ENCODE assay signal across 10 cellular contexts in genomic region chr5:32612134-32612888, GRCh38. TPM values are rescaled to one million over a fixed set of nuclear protein-coding genes. Genes with fewer than 3 reads are reported as not detected.
DNase-seq lines count a peak whose midpoint lies in the region; ATAC-seq, FAIRE-seq and TF ChIP-seq lines count a peak whose summit lies in the region.
"Had no signal": no experiment of that assay in that cellular context is flagged by ENCODE, and none has a peak within 500 bp of the region (broad histone marks: within the 10 kb centered on the region; RNA-seq: fewer than 3 reads in every experiment).

No MANE protein-coding gene starts in this region.

- RAD21 ChIA-PET in GM12878 (lab: Charles Lee; ENCODE audit: unreplicated experiment) = interaction anchor here (1.0 to 4.6 kb wide), 7 partner anchors 23 to 380 kb away, joined by 3 to 58 read pairs (median 6); no protein-coding TSS in a partner anchor

- ATAC-seq in HG03354 (IDR thresholded peaks at IDR 0.05; ENCODE audit: poor library complexity, severe bottlenecking, unreplicated experiment) (peak; percentile 11), GM12878 (peak; percentile 16), sciatic nerve (peak; percentile 36)

- no peak for FAIRE-seq in GM12878 (lab: Jason Lieb, UNC)

- no peak overlapping the region for H3K9ac ChIP-seq in GM12878 (ENCODE audit: control insufficient read depth, insufficient read depth, low read length)

- no peaks in the 10 kb centered on the region for H3K9me3 ChIP-seq in GM12878 (replicated peaks; ENCODE audit: control insufficient read depth, insufficient read depth, low read length)
- H3K9me3 ChIP-seq: gastroesophageal sphincter had no signal

- no peak for TF ChIP-seq CTCF in GM12878 (IDR thresholded peaks at IDR 0.05 in 2 of 3, conservative IDR thresholded peaks at IDR 0.05 in 1 of 3; ENCODE audit: control insufficient read depth in 2 of 3, extremely low read depth in 1 of 3, insufficient read depth in 1 of 3, low read depth in 3 of 3, low read length in 3 of 3)

- TF ChIP-seq EP300 in GM12878 (IDR thresholded peaks at IDR 0.05; ENCODE audit: borderline replicate concordance in 1 of 2, control insufficient read depth in 1 of 2, low read depth in 2 of 2, low read length in 2 of 2) = no peak

- no peak overlapping the region for H3K4me3 ChIP-seq in GM12878
- H3K4me3 ChIP-seq: gastroesophageal sphincter had no signal

- H3K27me3 ChIP-seq in GM12878 (replicated peaks in 1 of 2; ENCODE audit: control insufficient read depth in 2 of 2, insufficient read depth in 2 of 2, low read length in 1 of 2) = no peaks in the 10 kb centered on the region
- H3K27me3 ChIP-seq: dorsolateral prefrontal cortex, gastroesophageal sphincter had no signal

- SMC1A ChIA-PET in GM12878 (lab: Charles Lee; ENCODE audit: uncharacterized antibody, unreplicated experiment) = interaction anchor here (0.6 to 5.6 kb wide), 17 partner anchors 15 to 857 kb away, joined by 3 to 86 read pairs (median 4); no protein-coding TSS in a partner anchor

- no peak for TF ChIP-seq POLR2A in GM12878 (IDR thresholded peaks at IDR 0.05; ENCODE audit: low read depth, low read length)

- no peaks in the 10 kb centered on the region; the same call in 1 of the 2 replicates for H4K20me1 ChIP-seq in GM12878 (ENCODE audit: control insufficient read depth, insufficient read depth)

- no peak overlapping the region for H2AFZ ChIP-seq in GM12878 (ENCODE audit: control insufficient read depth, low read depth, low read length)

- WGBS in GM12878 (ENCODE audit: insufficient coverage, insufficient replicate concordance, low lambda C conversion rate, missing lambda C conversion rate) = 73% methylated on average over 10 of the region's 10 CpGs

- intact Hi-C loops in GM12878 (cut with micrococcal nuclease; ENCODE audit: unreplicated experiment) (loop anchor here (2.0 kb wide), 1 partner anchor 206 kb away; no protein-coding TSS in a partner anchor), sciatic nerve (cut with DNase I) (loop anchor here (10.0 kb wide), 1 partner anchor 128 kb away; no protein-coding TSS in a partner anchor)

- DNase-seq in NCI-H345 (lab: John Stamatoyannopoulos, UW) (peak; percentile 87), GM12878 (ENCODE audit: low read depth, low spot score) (no peak), sciatic nerve (ENCODE audit: low spot score) (no peak), putamen (ENCODE audit: low spot score) (no peak), NOMO-1 treated with DMSO at 0.1 percent for 48 hours (lab: John Stamatoyannopoulos, UW; ENCODE audit: unreplicated experiment) (no peak), SK-N-DZ (ENCODE audit: low spot score) (no peak), cortex of kidney (lab: John Stamatoyannopoulos, UW) (no peak)

- no peaks in the 10 kb centered on the region; a peak in 2 of 4 replicates for H3K36me3 ChIP-seq in GM12878 (ENCODE audit: control insufficient read depth in 2 of 2, insufficient read depth in 2 of 2, low read length in 1 of 2)

- no peak for TF ChIP-seq RAD21 in GM12878 (IDR thresholded peaks at IDR 0.05; ENCODE audit: insufficient read depth, low read depth, low read length)

- CTCF ChIA-PET in GM12878 (lab: Yijun Ruan, JAX) = interaction anchor here (0.7 to 5.1 kb wide), 39 partner anchors 9 to 809 kb away, joined by 3 to 118 read pairs (median 5); no protein-coding TSS in a partner anchor

- no peak overlapping the region for H3K27ac ChIP-seq in GM12878 (ENCODE audit: control insufficient read depth, insufficient read depth)
- H3K27ac ChIP-seq: dorsolateral prefrontal cortex, gastroesophageal sphincter had no signal

- BruUV-seq in GM12878 (replicated peaks; lab: Mats Ljungman, UMichigan) = no TSS peak

- POLR2A ChIA-PET in GM12878 (lab: Charles Lee) = no interaction called here

- in situ Hi-C loops in GM12878 (cut with MboI) = loop anchor here (5.0 to 10.0 kb wide), 2 partner anchors 125 to 378 kb away; no protein-coding TSS in a partner anchor

- no peak overlapping the region for H3K4me2 ChIP-seq in GM12878 (ENCODE audit: control insufficient read depth, insufficient read depth)

- H3K79me2 ChIP-seq in GM12878 (ENCODE audit: control insufficient read depth, insufficient read depth, low read length) = no peaks in the 10 kb centered on the region

- H3K4me1 ChIP-seq in GM12878 (ENCODE audit: control insufficient read depth, insufficient read depth, low read length) = no peaks in the 10 kb centered on the region

TF ChIP-seq in GM12878, 131 proteins besides CTCF, POLR2A, EP300 and RAD21:
- TF ChIP-seq SRF (IDR thresholded peaks at IDR 0.05; ENCODE audit: low read depth in 2 of 2, low read length in 2 of 2) (no peak), HDAC6 (IDR thresholded peaks at IDR 0.05; ENCODE audit: unreplicated experiment) (no peak), MXI1 (IDR thresholded peaks at IDR 0.05; ENCODE audit: low read depth, low read length) (no peak), YBX1 (IDR thresholded peaks at IDR 0.05) (no peak), MTA3 (IDR thresholded peaks at IDR 0.05; ENCODE audit: borderline replicate concordance, low read length) (no peak), CHD1 (IDR thresholded peaks at IDR 0.05; ENCODE audit: low read depth, low read length) (no peak), CREB1 (IDR thresholded peaks at IDR 0.05; ENCODE audit: low read depth) (no peak), IRF4 (IDR thresholded peaks at IDR 0.05; ENCODE audit: low read depth, low read length) (no peak), NBN (IDR thresholded peaks at IDR 0.05) (no peak), CEBPB (IDR thresholded peaks at IDR 0.05; ENCODE audit: borderline replicate concordance in 1 of 2, low read depth in 2 of 2, low read length in 2 of 2) (no peak), TARDBP (IDR thresholded peaks at IDR 0.05; ENCODE audit: borderline replicate concordance) (no peak), POLR2AphosphoS2 (IDR thresholded peaks at IDR 0.05; ENCODE audit: low read depth, low read length) (no peak), BRCA1 (IDR thresholded peaks at IDR 0.05; ENCODE audit: low read depth, low read length) (no peak), ZSCAN29 (IDR thresholded peaks at IDR 0.05) (no peak), CBX3 (IDR thresholded peaks at IDR 0.05; ENCODE audit: borderline replicate concordance, low read depth) (no peak), GATAD2B (conservative IDR thresholded peaks at IDR 0.05; ENCODE audit: low read depth) (no peak), NR2C2 (IDR thresholded peaks at IDR 0.05; ENCODE audit: borderline replicate concordance, control insufficient read depth, insufficient read length, low read depth) (no peak), EGR1 (IDR thresholded peaks at IDR 0.05; ENCODE audit: borderline replicate concordance in 1 of 2, low read depth in 2 of 2, low read length in 2 of 2) (no peak), SIX5 (IDR thresholded peaks at IDR 0.05; ENCODE audit: low read depth, low read length, severe bottlenecking) (no peak), HDAC2 (IDR thresholded peaks at IDR 0.05) (no peak)

RNA-seq across cellular contexts. Expression of gene SUB1, which starts 27.0 kb away (rescaled TPM):
- 242 and 247 TPM in 2 replicates for total RNA-seq in GM12878 (2013; cell fraction: nucleolus; rRNA removed)
- total RNA-seq in GM12878 (2014; rRNA removed) (468 and 620 TPM in 2 replicates), GM12878 (2014; rRNA removed; fragmentation: Illumina TruSeq; extraction: Trizol) (1,079 and 1,213 TPM in 2 replicates), GM12878 (2021) (790 and 824 TPM in 2 replicates), sciatic nerve (147 TPM)
- polyA plus RNA-seq in GM12878 (2011; ENCODE audit: low read depth) = 219 TPM
- polyA plus RNA-seq in GM12878 (2011; rRNA removed) (1,077 and 2,276 TPM in 2 replicates), GM12878 (2014; fragmentation: Illumina TruSeq; extraction: Trizol) (871 and 973 TPM in 2 replicates), GM12878 (2014; fragmentation: Nextera tagmentation; extraction: Ambion mirVana) (1,000 to 10,000 TPM; 1,885 to 2,316 TPM), GM12878 (2014; rRNA removed) (789 and 1,035 TPM in 2 replicates), GM12878 (2016; fragmentation: Nextera tagmentation; extraction: Ambion mirVana) (1,000 to 10,000 TPM; 2,588 to 2,785 TPM)
- polyA plus RNA-seq in GM12878 (2011; cell fraction: cytosol; rRNA removed) = 139 and 199 TPM in 2 replicates
- polyA plus RNA-seq in GM12878 (2011; cell fraction: nucleus; rRNA removed) = 177 and 416 TPM in 2 replicates
- polyA plus RNA-seq in GM12878 (2012) = 596 and 637 TPM in 2 replicates
- 84.2 and 91.5 TPM in 2 replicates for polyA minus RNA-seq in GM12878 (2011; rRNA and poly(A)+ RNA removed)
- polyA minus RNA-seq in GM12878 (2011; cell fraction: cytosol; rRNA and poly(A)+ RNA removed) = 42.5 and 72.6 TPM in 2 replicates
- 133 and 270 TPM in 2 replicates for polyA minus RNA-seq in GM12878 (2011; cell fraction: nucleus; rRNA and poly(A)+ RNA removed)
- 158 and 203 TPM in 2 replicates for polyA plus RNA-seq in SK-N-DZ (2014; cell fraction: cytosol; rRNA removed)
- 153 and 259 TPM in 2 replicates for polyA plus RNA-seq in SK-N-DZ (2014; cell fraction: nucleus; rRNA removed)
